8 cellular contexts compared by ENCODE assay signal in genomic region chr16:30699615-30700099, GRCh38. TPM values are rescaled to one million over a fixed set of nuclear protein-coding genes. Genes with fewer than 3 reads are reported as not detected.
DNase-seq lines count a peak whose midpoint lies in the region; ATAC-seq, FAIRE-seq and TF ChIP-seq lines count a peak whose summit lies in the region.

No MANE protein-coding gene starts in this region.

- peaks cover 10% of the 10 kb centered on the region for H3K4me1 ChIP-seq in GM12878 (ENCODE audit: control insufficient read depth, insufficient read depth, low read length)
- H3K4me1 ChIP-seq in transverse colon = peaks cover 9 to 21% (median 13%) of the 10 kb centered on the region in 4 donors

- H3K27ac ChIP-seq in GM12878 (ENCODE audit: control insufficient read depth, insufficient read depth) (peak overlapping the region; percentile 98), transverse colon (peak overlapping the region; percentile 98 to 100 (median 99))

- H3K27me3 Mint-ChIP-seq in activated naive CD4-positive, alpha-beta T cell treated with anti-CD3 and anti-CD28 coated beads, Interleukin-2, amount 10 ng/mL, durations not matched to agents 7 days and 5 days = peaks cover 4% of the 10 kb centered on the region

- H3K36me3 Mint-ChIP-seq in activated naive CD4-positive, alpha-beta T cell treated with anti-CD3 and anti-CD28 coated beads, Interleukin-2, amount 10 ng/mL, durations not matched to agents 7 days and 5 days = peaks cover 32% of the 10 kb centered on the region

- in situ Hi-C loops in GM12878 (cut with MboI) = loop anchor here (5.0 to 10.0 kb wide), 2 partner anchors 37 to 515 kb away; partner anchors contain the start of gene CORO1A
- in situ Hi-C loops in transverse colon (cut with MboI; ENCODE audit: low pct_ligation_motif_present in 1 of 4, low pct_unique_long_range_greater_than_20kb in 1 of 4, low sequenced_read_pairs in 3 of 4) = loop anchor here in 1 of 4 donors (10.0 kb wide), 1 partner anchor 55 kb away; no protein-coding TSS in a partner anchor

- H3K27me3 ChIP-seq in GM12878 (replicated peaks in 1 of 2; ENCODE audit: control insufficient read depth in 2 of 2, insufficient read depth in 2 of 2, low read length in 1 of 2) (no peaks in the 10 kb centered on the region), transverse colon (no peaks in the 10 kb centered on the region)

- no TSS peak for BruUV-seq in GM12878 (replicated peaks; lab: Mats Ljungman, UMichigan)

- 37% methylated on average over 8 of the region's 8 CpGs for WGBS in GM12878 (ENCODE audit: insufficient coverage, insufficient replicate concordance, low lambda C conversion rate, missing lambda C conversion rate)
- 29 to 34% methylated on average over 8 of the region's 8 CpGs for WGBS in lower leg skin, 2 donors
- WGBS in transverse colon (ENCODE audit: low coverage in 1 of 2), 2 donors = 22 to 39% methylated on average over 7 to 8 of the region's 8 CpGs

- CTCF ChIA-PET in activated naive CD4-positive, alpha-beta T cell treated with anti-CD3 and anti-CD28 coated beads, Interleukin-2, amount 10 ng/mL, durations not matched to agents 7 days and 5 days (lab: Charles Lee) = interaction anchor here (0.6 kb wide), 1 partner anchor 28 kb away, joined by 3 read pairs; no protein-coding TSS in a partner anchor
- CTCF ChIA-PET in GM12878 (lab: Yijun Ruan, JAX) = interaction anchor here (1.6 kb wide), 1 partner anchor 242 kb away, joined by 3 read pairs; no protein-coding TSS in a partner anchor

- no peak for TF ChIP-seq RAD21 in GM12878 (IDR thresholded peaks at IDR 0.05; ENCODE audit: insufficient read depth, low read depth, low read length)

- FAIRE-seq in GM12878 (lab: Jason Lieb, UNC) = no peak

- TF ChIP-seq POLR2A in GM12878 (IDR thresholded peaks at IDR 0.05; ENCODE audit: low read depth, low read length) (no peak), lower leg skin (IDR thresholded peaks at IDR 0.05) (no peak), transverse colon (IDR thresholded peaks at IDR 0.05) (no peak)

- no peaks in the 10 kb centered on the region for H3K9me3 Mint-ChIP-seq in activated naive CD4-positive, alpha-beta T cell treated with anti-CD3 and anti-CD28 coated beads, Interleukin-2, amount 10 ng/mL, durations not matched to agents 7 days and 5 days

- H3K9me3 ChIP-seq in GM12878 (replicated peaks; ENCODE audit: control insufficient read depth, insufficient read depth, low read length) (no peaks in the 10 kb centered on the region), transverse colon (no peaks in the 10 kb centered on the region)

- SMC1A ChIA-PET in GM12878 (lab: Charles Lee; ENCODE audit: uncharacterized antibody, unreplicated experiment) = interaction anchor here (1.0 kb wide), 1 partner anchor 202 kb away, joined by 3 read pairs; no protein-coding TSS in a partner anchor

- no peak overlapping the region for H2AFZ ChIP-seq in GM12878 (ENCODE audit: control insufficient read depth, low read depth, low read length)

- no peak for DNase-seq in activated naive CD4-positive, alpha-beta T cell treated with anti-CD3 and anti-CD28 coated beads, Interleukin-2, amount 10 ng/mL, durations not matched to agents 7 days and 5 days
- no peak for DNase-seq in activated naive CD4-positive, alpha-beta T cell treated with Interleukin-2 at 50 U/mL for 16 hours
- DNase-seq in GM12878 (ENCODE audit: low read depth, low spot score) = no peak
- no peak for DNase-seq in lower leg skin (ENCODE audit: low spot score in 2 of 2)
- no peak for DNase-seq in transverse colon
- no peak for DNase-seq in HPDE6-E6E7 (ENCODE audit: extremely low spot score)
- DNase-seq in DMS153 treated with DMSO at 0.1 percent for 48 hours (lab: John Stamatoyannopoulos, UW; ENCODE audit: unreplicated experiment) = no peak
- no peak for DNase-seq in GM19238 (ENCODE audit: insufficient read length, low spot score)

- H4K20me1 ChIP-seq in GM12878 (ENCODE audit: control insufficient read depth, insufficient read depth) = no peaks in the 10 kb centered on the region

- RAD21 ChIA-PET in GM12878 (lab: Charles Lee; ENCODE audit: unreplicated experiment) = interaction anchor here (0.9 kb wide), 1 partner anchor 41 kb away, joined by 3 read pairs; no protein-coding TSS in a partner anchor

- TF ChIP-seq CTCF in GM12878 (IDR thresholded peaks at IDR 0.05 in 2 of 3, conservative IDR thresholded peaks at IDR 0.05 in 1 of 3; ENCODE audit: control insufficient read depth in 2 of 3, extremely low read depth in 1 of 3, insufficient read depth in 1 of 3, low read depth in 3 of 3, low read length in 3 of 3) = no peak
- TF ChIP-seq CTCF in lower leg skin (IDR thresholded peaks at IDR 0.05) = no peak
- TF ChIP-seq CTCF in transverse colon (IDR thresholded peaks at IDR 0.05) = no peak

- H3K79me2 ChIP-seq in GM12878 (ENCODE audit: control insufficient read depth, insufficient read depth, low read length) = peaks cover 34% of the 10 kb centered on the region

- H3K36me3 ChIP-seq in GM12878 (ENCODE audit: control insufficient read depth in 2 of 2, insufficient read depth in 2 of 2, low read length in 1 of 2) (peaks cover 13 to 30% of the 10 kb centered on the region in 2 experiments), transverse colon (peaks cover 0 to 40% (median 15%) of the 10 kb centered on the region in 4 donors)

- H3K4me3 ChIP-seq in GM12878 = peak overlapping the region; percentile 78
- peak overlapping the region; percentile 99 for H3K4me3 ChIP-seq in lower leg skin (ENCODE audit: low read depth, poor library complexity, severe bottlenecking)
- H3K4me3 ChIP-seq in transverse colon = peak overlapping the region; percentile 79 to 96 (median 86)

- H3K27ac Mint-ChIP-seq in activated naive CD4-positive, alpha-beta T cell treated with anti-CD3 and anti-CD28 coated beads, Interleukin-2, amount 10 ng/mL, durations not matched to agents 7 days and 5 days = peak overlapping the region; percentile 99

- peak overlapping the region; percentile 95 for H3K9ac ChIP-seq in GM12878 (ENCODE audit: control insufficient read depth, insufficient read depth, low read length)

- H3K4me3 Mint-ChIP-seq in activated naive CD4-positive, alpha-beta T cell treated with anti-CD3 and anti-CD28 coated beads, Interleukin-2, amount 10 ng/mL, durations not matched to agents 7 days and 5 days = peak overlapping the region; percentile 100

- H3K4me2 ChIP-seq in GM12878 (ENCODE audit: control insufficient read depth, insufficient read depth) = peak overlapping the region; percentile 89

- peaks cover 36% of the 10 kb centered on the region for H3K4me1 Mint-ChIP-seq in activated naive CD4-positive, alpha-beta T cell treated with anti-CD3 and anti-CD28 coated beads, Interleukin-2, amount 10 ng/mL, durations not matched to agents 7 days and 5 days

- ATAC-seq in GM12878 = no peak

- intact Hi-C loops in GM12878 (cut with micrococcal nuclease; ENCODE audit: unreplicated experiment) = loop anchor here (10.0 kb wide), 1 partner anchor 225 kb away; the partner anchor contains the start of gene FBXL19
- intact Hi-C loops in lower leg skin (cut with DNase I; ENCODE audit: low total_unique reads) = no loop called here
- intact Hi-C loops in transverse colon (cut with DNase I; ENCODE audit: low total_unique reads) = loop anchor here (10.0 kb wide), 1 partner anchor 65 kb away; the partner anchor contains the start of genes CFAP119 and RNF40

- POLR2A ChIA-PET in GM12878 (lab: Charles Lee) = interaction anchor here (0.8 to 1.9 kb wide), 2 partner anchors 48 to 226 kb away, joined by 4 to 5 read pairs; partner anchors contain the start of gene PHKG2

- TF ChIP-seq EP300 in GM12878 (IDR thresholded peaks at IDR 0.05; ENCODE audit: borderline replicate concordance in 1 of 2, control insufficient read depth in 1 of 2, low read depth in 2 of 2, low read length in 2 of 2) (no peak), transverse colon (IDR thresholded peaks at IDR 0.05; ENCODE audit: low read depth) (no peak)

RNA-seq across cellular contexts. Expression of gene SRCAP, which starts 0.7 kb away (rescaled TPM):
- 32.7 and 35.5 TPM in 2 replicates for total RNA-seq in GM12878 (2013; cell fraction: nucleolus; rRNA removed)
- 12.0 and 12.8 TPM in 2 replicates for total RNA-seq in GM12878 (2014; rRNA removed)
- total RNA-seq in GM12878 (2014; rRNA removed; fragmentation: Illumina TruSeq; extraction: Trizol) = 3.3 and 4.0 TPM in 2 replicates
- 48.1 and 58.4 TPM in 2 replicates for total RNA-seq in GM12878 (2021)
- 6.8 TPM for polyA plus RNA-seq in GM12878 (2011; ENCODE audit: low read depth)
- 1.7 and 2.6 TPM in 2 replicates for polyA plus RNA-seq in GM12878 (2011; rRNA removed)
- 2.0 and 2.9 TPM in 2 replicates for polyA plus RNA-seq in GM12878 (2011; cell fraction: cytosol; rRNA removed)
- 20.1 and 27.5 TPM in 2 replicates for polyA plus RNA-seq in GM12878 (2011; cell fraction: nucleus; rRNA removed)
- 12.1 and 17.7 TPM in 2 replicates for polyA plus RNA-seq in GM12878 (2012)
- 7.1 and 11.2 TPM in 2 replicates for polyA plus RNA-seq in GM12878 (2014; fragmentation: Illumina TruSeq; extraction: Trizol)
- under 1 TPM; 0.24 to 0.31 TPM for polyA plus RNA-seq in GM12878 (2014; fragmentation: Nextera tagmentation; extraction: Ambion mirVana)
- 12.5 and 22.3 TPM in 2 replicates for polyA plus RNA-seq in GM12878 (2014; rRNA removed)
- polyA plus RNA-seq in GM12878 (2016; fragmentation: Nextera tagmentation; extraction: Ambion mirVana) = 10 to 100 TPM; 35.7 to 45.8 TPM
- 10.6 TPM in 2 replicates for polyA minus RNA-seq in GM12878 (2011; rRNA and poly(A)+ RNA removed)
- polyA minus RNA-seq in GM12878 (2011; cell fraction: cytosol; rRNA and poly(A)+ RNA removed) = 14.4 and 16.1 TPM in 2 replicates
- 12.8 and 23.9 TPM in 2 replicates for polyA minus RNA-seq in GM12878 (2011; cell fraction: nucleus; rRNA and poly(A)+ RNA removed)
- 10 to 100 TPM; 21.7 to 44.0 (median 33.7) TPM for total RNA-seq in lower leg skin
- 100 to 1,000 TPM in 1 of 4 donors, 10 to 100 TPM in 3; 43.8 to 135 (median 71.3) TPM for total RNA-seq in transverse colon

RNA-seq across cellular contexts. Expression of gene FBRS, which starts 41.4 kb away (rescaled TPM):
- total RNA-seq in GM12878 (2013; cell fraction: nucleolus; rRNA removed) = 116 and 142 TPM in 2 replicates
- total RNA-seq in GM12878 (2014; rRNA removed) (19.0 and 23.7 TPM in 2 replicates), GM12878 (2014; rRNA removed; fragmentation: Illumina TruSeq; extraction: Trizol) (13.5 and 15.7 TPM in 2 replicates), GM12878 (2021) (82.5 and 87.6 TPM in 2 replicates), lower leg skin (100 to 1,000 TPM in 1 of 4 donors, 10 to 100 TPM in 3; 51.0 to 103 (median 58.3) TPM), transverse colon (100 to 1,000 TPM in 1 of 4 donors, 10 to 100 TPM in 3; 54.6 to 114 (median 73.1) TPM)
- polyA plus RNA-seq in GM12878 (2011; ENCODE audit: low read depth) = 30.6 TPM
- polyA plus RNA-seq in GM12878 (2011; rRNA removed) (8.1 and 13.6 TPM in 2 replicates), GM12878 (2014; fragmentation: Illumina TruSeq; extraction: Trizol) (17.0 and 28.4 TPM in 2 replicates), GM12878 (2014; fragmentation: Nextera tagmentation; extraction: Ambion mirVana) (under 1 TPM; 0.45 to 0.95 TPM), GM12878 (2014; rRNA removed) (41.1 and 52.4 TPM in 2 replicates), GM12878 (2016; fragmentation: Nextera tagmentation; extraction: Ambion mirVana) (1 to 10 TPM; 5.9 to 6.7 TPM)
- 12.3 and 14.0 TPM in 2 replicates for polyA plus RNA-seq in GM12878 (2011; cell fraction: cytosol; rRNA removed)
- polyA plus RNA-seq in GM12878 (2011; cell fraction: nucleus; rRNA removed) = 184 and 210 TPM in 2 replicates
- polyA plus RNA-seq in GM12878 (2012) = 44.9 and 56.9 TPM in 2 replicates
- 17.2 and 38.3 TPM in 2 replicates for polyA minus RNA-seq in GM12878 (2011; rRNA and poly(A)+ RNA removed)
- polyA minus RNA-seq in GM12878 (2011; cell fraction: cytosol; rRNA and poly(A)+ RNA removed) = 19.2 and 24.1 TPM in 2 replicates
- 70.4 and 98.9 TPM in 2 replicates for polyA minus RNA-seq in GM12878 (2011; cell fraction: nucleus; rRNA and poly(A)+ RNA removed)

RNA-seq across cellular contexts. Expression of gene PHKG2, which starts 48.6 kb away (rescaled TPM):
- 38.4 and 43.6 TPM in 2 replicates for total RNA-seq in GM12878 (2013; cell fraction: nucleolus; rRNA removed)
- total RNA-seq in GM12878 (2014; rRNA removed) (41.8 and 43.9 TPM in 2 replicates), GM12878 (2014; rRNA removed; fragmentation: Illumina TruSeq; extraction: Trizol) (18.3 and 19.7 TPM in 2 replicates), GM12878 (2021) (35.8 and 38.0 TPM in 2 replicates), lower leg skin (10 to 100 TPM; 20.6 to 39.5 (median 31.5) TPM), transverse colon (100 to 1,000 TPM in 1 of 4 donors, 10 to 100 TPM in 3; 41.1 to 152 (median 66.4) TPM)
- 16.3 TPM for polyA plus RNA-seq in GM12878 (2011; ENCODE audit: low read depth)
- polyA plus RNA-seq in GM12878 (2011; rRNA removed) (26.6 and 36.1 TPM in 2 replicates), GM12878 (2014; fragmentation: Illumina TruSeq; extraction: Trizol) (26.0 and 36.4 TPM in 2 replicates), GM12878 (2014; fragmentation: Nextera tagmentation; extraction: Ambion mirVana) (1 to 10 TPM; 5.2 to 8.8 TPM), GM12878 (2014; rRNA removed) (47.4 and 54.2 TPM in 2 replicates), GM12878 (2016; fragmentation: Nextera tagmentation; extraction: Ambion mirVana) (10 to 100 TPM; 47.3 to 50.1 TPM)
- polyA plus RNA-seq in GM12878 (2011; cell fraction: cytosol; rRNA removed) = 42.5 and 54.9 TPM in 2 replicates
- polyA plus RNA-seq in GM12878 (2011; cell fraction: nucleus; rRNA removed) = 131 and 156 TPM in 2 replicates
- polyA plus RNA-seq in GM12878 (2012) = 26.0 and 30.1 TPM in 2 replicates
- polyA minus RNA-seq in GM12878 (2011; rRNA and poly(A)+ RNA removed) = 25.9 and 39.8 TPM in 2 replicates
- polyA minus RNA-seq in GM12878 (2011; cell fraction: cytosol; rRNA and poly(A)+ RNA removed) = 12.4 and 13.7 TPM in 2 replicates
- 22.2 and 47.6 TPM in 2 replicates for polyA minus RNA-seq in GM12878 (2011; cell fraction: nucleus; rRNA and poly(A)+ RNA removed)

RNA-seq across cellular contexts. Expression of gene PRR14, which starts 48.9 kb away (rescaled TPM):
- 26.8 and 27.4 TPM in 2 replicates for total RNA-seq in GM12878 (2013; cell fraction: nucleolus; rRNA removed)
- total RNA-seq in GM12878 (2014; rRNA removed) (16.3 and 18.8 TPM in 2 replicates), GM12878 (2014; rRNA removed; fragmentation: Illumina TruSeq; extraction: Trizol) (8.4 and 9.4 TPM in 2 replicates), GM12878 (2021) (58.5 and 66.8 TPM in 2 replicates), lower leg skin (10 to 100 TPM; 23.8 to 67.5 (median 37.1) TPM), transverse colon (100 to 1,000 TPM in 2 of 4 donors, 10 to 100 TPM in 2; 42.9 to 154 (median 85.5) TPM)
- polyA plus RNA-seq in GM12878 (2011; ENCODE audit: low read depth) = 15.9 TPM
- polyA plus RNA-seq in GM12878 (2011; rRNA removed) (8.7 and 12.3 TPM in 2 replicates), GM12878 (2014; fragmentation: Illumina TruSeq; extraction: Trizol) (15.6 and 19.5 TPM in 2 replicates), GM12878 (2014; fragmentation: Nextera tagmentation; extraction: Ambion mirVana) (1 to 10 TPM; 2.5 to 8.7 TPM), GM12878 (2014; rRNA removed) (41.3 and 43.5 TPM in 2 replicates), GM12878 (2016; fragmentation: Nextera tagmentation; extraction: Ambion mirVana) (10 to 100 TPM; 28.9 to 31.9 TPM)
- 11.7 and 12.4 TPM in 2 replicates for polyA plus RNA-seq in GM12878 (2011; cell fraction: cytosol; rRNA removed)
- 72.9 and 93.5 TPM in 2 replicates for polyA plus RNA-seq in GM12878 (2011; cell fraction: nucleus; rRNA removed)
- polyA plus RNA-seq in GM12878 (2012) = 37.7 and 38.0 TPM in 2 replicates
- polyA minus RNA-seq in GM12878 (2011; rRNA and poly(A)+ RNA removed) = 6.6 and 7.9 TPM in 2 replicates
- polyA minus RNA-seq in GM12878 (2011; cell fraction: cytosol; rRNA and poly(A)+ RNA removed) = 9.4 and 10.1 TPM in 2 replicates
- 23.7 and 35.2 TPM in 2 replicates for polyA minus RNA-seq in GM12878 (2011; cell fraction: nucleus; rRNA and poly(A)+ RNA removed)
